8 cellular contexts compared by ENCODE assay signal in the genomic region with DNA sequence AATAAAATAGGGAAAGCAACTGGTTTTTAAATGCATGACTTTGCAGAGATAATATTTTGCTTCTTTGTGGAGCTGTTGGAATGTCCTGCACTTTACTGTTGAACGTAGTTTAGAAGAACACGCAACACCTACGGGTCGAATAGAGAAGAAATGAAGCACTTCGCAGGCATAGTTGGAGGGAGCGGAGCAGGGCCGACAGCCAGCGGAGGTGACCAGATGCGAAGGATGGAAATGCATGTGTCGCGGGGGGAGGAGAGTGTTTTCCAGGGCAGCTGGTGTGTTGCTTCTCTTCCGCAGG. TPM values are rescaled to one million over a fixed set of nuclear protein-coding genes. Genes with fewer than 3 reads are reported as not detected.
A peak's percentile ranks its signal among the peaks of the same experiment; 100 is the strongest.
DNase-seq lines count a peak whose midpoint lies in the region; ATAC-seq, FAIRE-seq and TF ChIP-seq lines count a peak whose summit lies in the region.

No MANE protein-coding gene starts in this region.

- peaks cover 49 to 52% of the 10 kb centered on the region in 2 donors for H3K4me1 Mint-ChIP-seq in natural killer cell

- H3K36me3 Mint-ChIP-seq in natural killer cell, result no peaks in the 10 kb centered on the region

- peaks cover 50% of the 10 kb centered on the region for H3K4me1 ChIP-seq in SJSA1 (replicated peaks)
- no peaks in the 10 kb centered on the region for H3K4me1 ChIP-seq in endocrine pancreas (ENCODE audit: control insufficient read depth, insufficient read depth, low read length)

- peak overlapping the region; percentile 98 for H3K9ac ChIP-seq in endocrine pancreas (ENCODE audit: control insufficient read depth, insufficient read depth, low read length)

- H3K27ac ChIP-seq in 22Rv1 (peak overlapping the region; percentile 97), SJSA1 (peak overlapping the region; percentile 100)

- H3K36me3 ChIP-seq in SJSA1 (peaks cover 21% of the 10 kb centered on the region), endocrine pancreas (ENCODE audit: control insufficient read depth, insufficient read depth, low read length) (no peaks in the 10 kb centered on the region)

- peak; percentile 31 for FAIRE-seq in GM19239 (lab: Jason Lieb, UNC)

- no peak for DNase-seq in GM19239 (ENCODE audit: insufficient read length, low spot score)
- DNase-seq in SJSA1 (ENCODE audit: low read depth in 1 of 2, low spot score in 2 of 2), result no peak
- DNase-seq in natural killer cell, result no peak
- DNase-seq in left colon, result no peak
- no peak for DNase-seq in ecto neural progenitor cell (ENCODE audit: low spot score)

- H3K9me3 ChIP-seq in SJSA1 (replicated peaks) (peaks cover 3% of the 10 kb centered on the region; the same call in 1 of the 2 replicates), endocrine pancreas (ENCODE audit: control insufficient read depth, low read length) (no peaks in the 10 kb centered on the region)

- H3K27me3 ChIP-seq in SJSA1 (replicated peaks), result no peaks in the 10 kb centered on the region
- H3K27me3 ChIP-seq in endocrine pancreas (ENCODE audit: control insufficient read depth, insufficient read depth, low read length), result no peaks in the 10 kb centered on the region

- TF ChIP-seq CTCF in 22Rv1 (IDR thresholded peaks at IDR 0.05) (no peak), natural killer cell (IDR thresholded peaks at IDR 0.05) (no peak)

- H3K4me3 Mint-ChIP-seq in natural killer cell, result peak overlapping the region; percentile 88

- no peaks in the 10 kb centered on the region for H3K9me3 Mint-ChIP-seq in natural killer cell

- H3K27me3 Mint-ChIP-seq in natural killer cell (ENCODE audit: low read depth in 2 of 2), result no peaks in the 10 kb centered on the region

- H3K4me3 ChIP-seq in SJSA1, result peak overlapping the region; percentile 100
- H3K4me3 ChIP-seq in endocrine pancreas (ENCODE audit: control insufficient read depth, insufficient read depth, low read length), result peak overlapping the region; percentile 88

- H3K27ac Mint-ChIP-seq in natural killer cell, result peak overlapping the region; percentile 80 to 97

- intact Hi-C loops in natural killer cell (cut with micrococcal nuclease) (loop anchor here (2.0 kb wide), 1 partner anchor 72 kb away; a partner anchor contains a TSS), left colon (cut with DNase I, micrococcal nuclease) (no loop called here)

- ATAC-seq in natural killer cell (no peak), GM21515 (IDR thresholded peaks at IDR 0.05; ENCODE audit: unreplicated experiment) (no peak), left colon (no peak)

RNA-seq across cellular contexts. Expression of a gene that starts 0.8 kb away (rescaled TPM):
- 55.5 and 58.9 TPM in 2 replicates for total RNA-seq in SJSA1 (2014; rRNA removed; shearing (Covaris generic))
- total RNA-seq in natural killer cell, result 10 to 100 TPM; 22.3 to 28.1 (median 23.9) TPM
- 10 to 100 TPM; 70.1 to 73.2 TPM for total RNA-seq in left colon
